ENCODE assay signal across 26 cellular contexts in the genomic region with DNA sequence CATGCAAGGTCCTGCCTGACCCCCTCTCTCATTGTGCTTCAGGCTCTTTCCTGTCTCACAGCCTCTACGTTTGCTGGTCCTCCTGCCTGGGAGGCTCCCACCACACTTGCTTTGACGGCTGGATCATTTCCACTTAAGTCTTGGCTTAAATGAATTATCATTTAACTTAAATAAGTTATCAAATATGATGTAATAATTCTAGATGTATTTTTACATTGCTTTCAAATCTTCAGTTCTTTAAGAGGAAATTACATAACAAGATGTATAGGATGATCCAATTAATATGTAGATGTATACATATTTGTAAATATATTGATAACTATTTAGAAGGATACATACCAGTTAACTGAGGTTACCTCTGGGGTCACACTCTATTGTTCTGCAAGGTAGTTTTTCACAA.
"Had no signal": no experiment of that assay in that cellular context is flagged by ENCODE, and none has a peak within 500 bp of the region (broad histone marks: within the 10 kb centered on the region; RNA-seq: fewer than 3 reads in every experiment).

No MANE protein-coding gene starts in this region.

- H3K27ac ChIP-seq: colonic mucosa, epithelial cell of prostate, esophagus squamous epithelium, gastrocnemius medialis, heart right ventricle, left lung, lower lobe of right lung had no signal

- ATAC-seq: effector memory CD8-positive, alpha-beta T cell; esophagus mucosa; gastrocnemius medialis; heart right ventricle; left cardiac atrium; left lung; left ventricle myocardium superior; lower lobe of right lung; mucosa of descending colon; naive thymus-derived CD8-positive, alpha-beta T cell had no signal

- DNase-seq: colonic mucosa; cortex of kidney; effector CD8-positive, alpha-beta T cell; effector memory CD8-positive, alpha-beta T cell; endodermal cell; erythroblast; esophagus squamous epithelium; foreskin fibroblast; foreskin melanocyte; gastrocnemius medialis; glutamatergic neuron; head of caudate nucleus; heart right ventricle; hippocampal formation; islet precursor cell; left cardiac atrium; left lung; left ventricle myocardium superior; lower lobe of right lung; mesenchymal stem cell; mucosa of descending colon; naive B cell; naive thymus-derived CD8-positive, alpha-beta T cell had no signal

- FAIRE-seq: endometrium had no signal
